24 cellular contexts compared by ENCODE assay signal in genomic region chr17:36612323-36612722, GRCh38.
"Had no signal": no experiment of that assay in that cellular context is flagged by ENCODE, and none has a peak within 500 bp of the region (broad histone marks: within the 10 kb centered on the region; RNA-seq: fewer than 3 reads in every experiment).

No MANE protein-coding gene starts in this region.

- DNase-seq: activated CD4-positive, alpha-beta T cell treated with anti-CD3 and anti-CD28 coated beads for 4 hours; activated CD4-positive, alpha-beta T cell treated with anti-CD3 and anti-CD28 coated beads, Interleukin-2, amount 50 U/mL, for 4 hours; activated naive CD4-positive, alpha-beta T cell treated with Interleukin-2 at 50 U/mL for 16 hours; activated naive CD8-positive, alpha-beta T cell treated with anti-CD3 and anti-CD28 coated beads for 36 hours; activated T-cell treated with anti-CD3 and anti-CD28 coated beads for 4 hours; activated T-cell treated with anti-CD3 and anti-CD28 coated beads, Interleukin-2, amount 50 U/mL, for 72 hours; aorta; body of pancreas; cerebellar nuclear complex; colonic mucosa; effector CD8-positive, alpha-beta T cell; head of caudate nucleus; hippocampal formation; natural killer cell; stimulated activated CD4-positive, alpha-beta T cell treated with anti-CD3 and anti-CD28 coated beads, Interleukin-4, amount 100 ng/mL, for 4 hours; stimulated activated CD8-positive, alpha-beta memory T cell treated with anti-CD3 and anti-CD28 coated beads, Interleukin-4, amount 100 ng/mL, for 48 hours; stimulated activated naive CD4-positive, alpha-beta T cell had no signal

- H3K9me3 ChIP-seq: adrenal gland, body of pancreas, colonic mucosa, suprapubic skin, tibial nerve had no signal

- H3K36me3 ChIP-seq: adrenal gland, cardiac muscle cell, colonic mucosa had no signal

- H3K4me3 Mint-ChIP-seq: activated naive CD8-positive, alpha-beta T cell treated with anti-CD3 and anti-CD28 coated beads for 36 hours; activated T-cell treated with anti-CD3 and anti-CD28 coated beads, Interleukin-2, amount 50 U/mL, for 72 hours; memory B cell; natural killer cell had no signal

- H3K4me1 ChIP-seq: body of pancreas had no signal

- H3K36me3 Mint-ChIP-seq: natural killer cell had no signal

- H3K4me3 ChIP-seq: adrenal gland, body of pancreas, cardiac muscle cell, colonic mucosa, skin epidermis, suprapubic skin, tibial nerve had no signal

- H3K27me3 ChIP-seq: adrenal gland, body of pancreas, cardiac muscle cell, colonic mucosa, tibial nerve had no signal

- H3K27ac Mint-ChIP-seq: activated naive CD8-positive, alpha-beta T cell treated with anti-CD3 and anti-CD28 coated beads for 36 hours; activated T-cell treated with anti-CD3 and anti-CD28 coated beads, Interleukin-2, amount 50 U/mL, for 72 hours; memory B cell; natural killer cell had no signal

- H3K27me3 Mint-ChIP-seq: activated naive CD8-positive, alpha-beta T cell treated with anti-CD3 and anti-CD28 coated beads for 36 hours had no signal

- H3K9me3 Mint-ChIP-seq: activated naive CD8-positive, alpha-beta T cell treated with anti-CD3 and anti-CD28 coated beads for 36 hours; activated T-cell treated with anti-CD3 and anti-CD28 coated beads, Interleukin-2, amount 50 U/mL, for 72 hours; memory B cell; natural killer cell had no signal

- H3K27ac ChIP-seq: body of pancreas, cardiac muscle cell, colonic mucosa, skin epidermis, suprapubic skin, tibial nerve, VCaP had no signal
